Comparison of ENCODE assay signal across 1 cellular context in genomic region chr22:19448739-19449421, GRCh38.
TF ChIP-seq lines count a peak whose summit lies in the region.

No MANE protein-coding gene starts in this region.

TF ChIP-seq in K562, 482 proteins besides CTCF, POLR2A, EP300 and RAD21 (continued from another document):
- no peak for TF ChIP-seq E2F6 (IDR thresholded peaks at IDR 0.05; ENCODE audit: borderline replicate concordance in 1 of 2, extremely low read depth in 1 of 2, insufficient read depth in 1 of 2, insufficient read length in 1 of 2, low read depth in 1 of 2, low read length in 1 of 2, poor library complexity in 1 of 2, severe bottlenecking in 1 of 2)
- no peak for TF ChIP-seq DACH1 (IDR thresholded peaks at IDR 0.05; ENCODE audit: partially characterized antibody)
- TF ChIP-seq ZNF23 (CRISPR knock-in tag; IDR thresholded peaks at IDR 0.05): no peak
- no peak for TF ChIP-seq ZNF24 (IDR thresholded peaks at IDR 0.05)
TF ChIP-seq in K562: peak in this region for 14.
